ENCODE assay signal across 1 cellular context in the genomic region with DNA sequence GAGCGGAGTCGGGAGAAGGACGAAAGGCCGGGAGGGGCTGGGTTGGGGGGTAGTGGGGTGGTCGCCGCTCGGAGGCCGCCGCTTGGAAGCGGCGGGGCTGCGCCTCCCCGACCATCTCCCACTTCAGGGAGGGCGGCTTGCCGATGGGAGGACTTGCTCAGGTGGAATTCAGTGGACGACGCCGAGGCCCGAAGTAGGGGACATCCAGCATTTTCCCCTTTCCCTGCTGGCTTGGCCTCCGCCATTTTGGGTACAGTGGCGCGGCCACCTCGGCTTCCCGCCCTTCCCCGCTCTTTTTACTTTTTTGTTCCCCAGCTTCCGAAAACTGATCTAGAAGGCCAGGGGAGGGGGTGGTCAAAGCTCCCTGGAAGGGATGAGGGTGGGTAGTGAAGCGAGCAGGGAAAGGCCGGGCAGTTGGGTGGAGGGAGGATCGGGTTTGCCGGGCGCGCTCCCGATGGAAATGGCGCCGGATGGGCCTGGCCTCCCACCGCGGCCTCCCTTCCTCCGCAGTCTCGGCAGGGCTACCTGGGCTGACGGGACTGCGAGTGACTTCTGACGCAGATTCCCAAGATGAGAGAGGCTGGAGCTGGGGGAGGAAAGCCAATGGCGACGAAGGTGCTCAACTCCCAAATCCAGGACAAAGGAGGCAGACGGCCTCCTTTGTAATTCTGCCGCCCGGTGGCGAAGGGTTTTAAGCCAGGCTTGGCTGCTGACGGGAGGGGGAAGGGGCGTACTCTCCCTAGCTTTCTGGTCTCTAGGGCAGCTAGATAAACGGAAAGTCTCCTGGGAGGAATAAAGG.
A peak's percentile ranks its signal among the peaks of the same experiment; 100 is the strongest.
TF ChIP-seq lines count a peak whose summit lies in the region.

A gene (minus strand): TSS at position 670 of the 799 bp plus-strand sequence. CDS start 26,084 bp downstream, outside the sequence.

TF ChIP-seq in K562, 482 proteins besides CTCF, POLR2A, EP300 and RAD21 (continued from another document and continues in another):
- TF ChIP-seq, protein P1, sequence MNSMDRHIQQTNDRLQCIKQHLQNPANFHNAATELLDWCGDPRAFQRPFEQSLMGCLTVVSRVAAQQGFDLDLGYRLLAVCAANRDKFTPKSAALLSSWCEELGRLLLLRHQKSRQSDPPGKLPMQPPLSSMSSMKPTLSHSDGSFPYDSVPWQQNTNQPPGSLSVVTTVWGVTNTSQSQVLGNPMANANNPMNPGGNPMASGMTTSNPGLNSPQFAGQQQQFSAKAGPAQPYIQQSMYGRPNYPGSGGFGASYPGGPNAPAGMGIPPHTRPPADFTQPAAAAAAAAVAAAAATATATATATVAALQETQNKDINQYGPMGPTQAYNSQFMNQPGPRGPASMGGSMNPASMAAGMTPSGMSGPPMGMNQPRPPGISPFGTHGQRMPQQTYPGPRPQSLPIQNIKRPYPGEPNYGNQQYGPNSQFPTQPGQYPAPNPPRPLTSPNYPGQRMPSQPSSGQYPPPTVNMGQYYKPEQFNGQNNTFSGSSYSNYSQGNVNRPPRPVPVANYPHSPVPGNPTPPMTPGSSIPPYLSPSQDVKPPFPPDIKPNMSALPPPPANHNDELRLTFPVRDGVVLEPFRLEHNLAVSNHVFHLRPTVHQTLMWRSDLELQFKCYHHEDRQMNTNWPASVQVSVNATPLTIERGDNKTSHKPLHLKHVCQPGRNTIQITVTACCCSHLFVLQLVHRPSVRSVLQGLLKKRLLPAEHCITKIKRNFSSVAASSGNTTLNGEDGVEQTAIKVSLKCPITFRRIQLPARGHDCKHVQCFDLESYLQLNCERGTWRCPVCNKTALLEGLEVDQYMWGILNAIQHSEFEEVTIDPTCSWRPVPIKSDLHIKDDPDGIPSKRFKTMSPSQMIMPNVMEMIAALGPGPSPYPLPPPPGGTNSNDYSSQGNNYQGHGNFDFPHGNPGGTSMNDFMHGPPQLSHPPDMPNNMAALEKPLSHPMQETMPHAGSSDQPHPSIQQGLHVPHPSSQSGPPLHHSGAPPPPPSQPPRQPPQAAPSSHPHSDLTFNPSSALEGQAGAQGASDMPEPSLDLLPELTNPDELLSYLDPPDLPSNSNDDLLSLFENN (IDR thresholded peaks at IDR 0.05; ENCODE audit: low read depth in 2 of 2, low read length in 2 of 2), result peak in 1 of 2 experiments; percentile 78; a peak in 2 of 4 replicates
- TF ChIP-seq, protein P2, sequence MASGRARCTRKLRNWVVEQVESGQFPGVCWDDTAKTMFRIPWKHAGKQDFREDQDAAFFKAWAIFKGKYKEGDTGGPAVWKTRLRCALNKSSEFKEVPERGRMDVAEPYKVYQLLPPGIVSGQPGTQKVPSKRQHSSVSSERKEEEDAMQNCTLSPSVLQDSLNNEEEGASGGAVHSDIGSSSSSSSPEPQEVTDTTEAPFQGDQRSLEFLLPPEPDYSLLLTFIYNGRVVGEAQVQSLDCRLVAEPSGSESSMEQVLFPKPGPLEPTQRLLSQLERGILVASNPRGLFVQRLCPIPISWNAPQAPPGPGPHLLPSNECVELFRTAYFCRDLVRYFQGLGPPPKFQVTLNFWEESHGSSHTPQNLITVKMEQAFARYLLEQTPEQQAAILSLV (tag; IDR thresholded peaks at IDR 0.05), result no peak
- TF ChIP-seq BRCA1 (IDR thresholded peaks at IDR 0.05) (no peak), BRCA1 (CRISPR knock-in tag; IDR thresholded peaks at IDR 0.05) (peak; percentile 76; the same call in 1 of the 2 replicates), SAFB2 (IDR thresholded peaks at IDR 0.05; ENCODE audit: borderline replicate concordance, low read depth, low read length, severe bottlenecking) (no peak), TAF9B (IDR thresholded peaks at IDR 0.05; ENCODE audit: partially characterized antibody) (peak; percentile 60), L3MBTL2 (IDR thresholded peaks at IDR 0.05) (no peak), FOXA3 (CRISPR knock-in tag; conservative IDR thresholded peaks at IDR 0.05 in 1 of 2, IDR thresholded peaks at IDR 0.05 in 1 of 2) (no peak; a peak in 1 of 4 replicates), MAFG (tag; conservative IDR thresholded peaks at IDR 0.05) (no peak), LEF1 (IDR thresholded peaks at IDR 0.05) (peak; percentile 3; the same call in 1 of the 2 replicates), RFX1 (IDR thresholded peaks at IDR 0.05) (peak; percentile 45; the same call in 1 of the 2 replicates), CTBP1 (IDR thresholded peaks at IDR 0.05; ENCODE audit: borderline replicate concordance) (peak; percentile 57; the same call in 1 of the 2 replicates), HIVEP1 (CRISPR knock-in tag; IDR thresholded peaks at IDR 0.05) (peak; percentile 10; the same call in 1 of the 2 replicates), NR4A1 (CRISPR knock-in tag; IDR thresholded peaks at IDR 0.05) (no peak), NR4A1 (tag; IDR thresholded peaks at IDR 0.05) (peak; percentile 35; the same call in 1 of the 2 replicates), MTF1 (CRISPR knock-in tag; IDR thresholded peaks at IDR 0.05; ENCODE audit: borderline replicate concordance) (0 out of 2 replicates have a peak, but pooled peaks have one; percentile 37), FOS (IDR thresholded peaks at IDR 0.05; ENCODE audit: extremely low read depth, insufficient read length) (no peak), BHLHE40 (IDR thresholded peaks at IDR 0.05; ENCODE audit: low read length) (peak; percentile 52; the same call in 1 of the 2 replicates), ARNT (IDR thresholded peaks at IDR 0.05) (no peak; a peak in 1 of 4 replicates), NCOR1 (IDR thresholded peaks at IDR 0.05) (peak; percentile 46; the same call in 1 of the 2 replicates), CREB1 (IDR thresholded peaks at IDR 0.05) (0 out of 2 replicates have a peak, but pooled peaks have one; percentile 20), CREB1 (CRISPR knock-in tag; IDR thresholded peaks at IDR 0.05) (peak; percentile 37; the same call in 1 of the 2 replicates), HSF4 (CRISPR knock-in tag; IDR thresholded peaks at IDR 0.05; ENCODE audit: borderline replicate concordance) (no peak), GTF2A2 (tag; IDR thresholded peaks at IDR 0.05) (peak; percentile 46), SREBF2 (CRISPR knock-in tag; IDR thresholded peaks at IDR 0.05) (no peak), JUN (IDR thresholded peaks at IDR 0.05; ENCODE audit: borderline replicate concordance, low read depth, low read length) (no peak; the same call in 1 of the 2 replicates), JUN (CRISPR knock-in tag; IDR thresholded peaks at IDR 0.05; ENCODE audit: borderline replicate concordance) (peak; percentile 84; the same call in 1 of the 2 replicates), RFX7 (CRISPR knock-in tag; IDR thresholded peaks at IDR 0.05) (0 out of 2 replicates have a peak, but pooled peaks have one; percentile 4), ZNF143 (CRISPR knock-in tag; IDR thresholded peaks at IDR 0.05) (peak; percentile 19; the same call in 1 of the 2 replicates), CSDE1 (IDR thresholded peaks at IDR 0.05) (peak in 1 of 2 experiments; percentile 63; a peak in 2 of 4 replicates), TCF7L2 (IDR thresholded peaks at IDR 0.05; ENCODE audit: low read depth, low read length) (no peak), ZNF76 (CRISPR knock-in tag; IDR thresholded peaks at IDR 0.05; ENCODE audit: borderline replicate concordance) (peak; percentile 76; the same call in 1 of the 2 replicates)
- TF ChIP-seq, protein P3, sequence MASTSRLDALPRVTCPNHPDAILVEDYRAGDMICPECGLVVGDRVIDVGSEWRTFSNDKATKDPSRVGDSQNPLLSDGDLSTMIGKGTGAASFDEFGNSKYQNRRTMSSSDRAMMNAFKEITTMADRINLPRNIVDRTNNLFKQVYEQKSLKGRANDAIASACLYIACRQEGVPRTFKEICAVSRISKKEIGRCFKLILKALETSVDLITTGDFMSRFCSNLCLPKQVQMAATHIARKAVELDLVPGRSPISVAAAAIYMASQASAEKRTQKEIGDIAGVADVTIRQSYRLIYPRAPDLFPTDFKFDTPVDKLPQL (IDR thresholded peaks at IDR 0.05; ENCODE audit: extremely low read depth, insufficient read length), result no peak
- TF ChIP-seq, protein P4, sequence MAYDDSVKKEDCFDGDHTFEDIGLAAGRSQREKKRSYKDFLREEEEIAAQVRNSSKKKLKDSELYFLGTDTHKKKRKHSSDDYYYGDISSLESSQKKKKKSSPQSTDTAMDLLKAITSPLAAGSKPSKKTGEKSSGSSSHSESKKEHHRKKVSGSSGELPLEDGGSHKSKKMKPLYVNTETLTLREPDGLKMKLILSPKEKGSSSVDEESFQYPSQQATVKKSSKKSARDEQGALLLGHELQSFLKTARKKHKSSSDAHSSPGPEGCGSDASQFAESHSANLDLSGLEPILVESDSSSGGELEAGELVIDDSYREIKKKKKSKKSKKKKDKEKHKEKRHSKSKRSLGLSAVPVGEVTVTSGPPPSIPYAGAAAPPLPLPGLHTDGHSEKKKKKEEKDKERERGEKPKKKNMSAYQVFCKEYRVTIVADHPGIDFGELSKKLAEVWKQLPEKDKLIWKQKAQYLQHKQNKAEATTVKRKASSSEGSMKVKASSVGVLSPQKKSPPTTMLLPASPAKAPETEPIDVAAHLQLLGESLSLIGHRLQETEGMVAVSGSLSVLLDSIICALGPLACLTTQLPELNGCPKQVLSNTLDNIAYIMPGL (CRISPR knock-in tag; IDR thresholded peaks at IDR 0.05), result no peak
- TF ChIP-seq, protein P5, sequence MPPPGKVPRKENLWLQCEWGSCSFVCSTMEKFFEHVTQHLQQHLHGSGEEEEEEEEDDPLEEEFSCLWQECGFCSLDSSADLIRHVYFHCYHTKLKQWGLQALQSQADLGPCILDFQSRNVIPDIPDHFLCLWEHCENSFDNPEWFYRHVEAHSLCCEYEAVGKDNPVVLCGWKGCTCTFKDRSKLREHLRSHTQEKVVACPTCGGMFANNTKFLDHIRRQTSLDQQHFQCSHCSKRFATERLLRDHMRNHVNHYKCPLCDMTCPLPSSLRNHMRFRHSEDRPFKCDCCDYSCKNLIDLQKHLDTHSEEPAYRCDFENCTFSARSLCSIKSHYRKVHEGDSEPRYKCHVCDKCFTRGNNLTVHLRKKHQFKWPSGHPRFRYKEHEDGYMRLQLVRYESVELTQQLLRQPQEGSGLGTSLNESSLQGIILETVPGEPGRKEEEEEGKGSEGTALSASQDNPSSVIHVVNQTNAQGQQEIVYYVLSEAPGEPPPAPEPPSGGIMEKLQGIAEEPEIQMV (tag; conservative IDR thresholded peaks at IDR 0.05; ENCODE audit: low read depth), result no peak
- TF ChIP-seq, protein P6, sequence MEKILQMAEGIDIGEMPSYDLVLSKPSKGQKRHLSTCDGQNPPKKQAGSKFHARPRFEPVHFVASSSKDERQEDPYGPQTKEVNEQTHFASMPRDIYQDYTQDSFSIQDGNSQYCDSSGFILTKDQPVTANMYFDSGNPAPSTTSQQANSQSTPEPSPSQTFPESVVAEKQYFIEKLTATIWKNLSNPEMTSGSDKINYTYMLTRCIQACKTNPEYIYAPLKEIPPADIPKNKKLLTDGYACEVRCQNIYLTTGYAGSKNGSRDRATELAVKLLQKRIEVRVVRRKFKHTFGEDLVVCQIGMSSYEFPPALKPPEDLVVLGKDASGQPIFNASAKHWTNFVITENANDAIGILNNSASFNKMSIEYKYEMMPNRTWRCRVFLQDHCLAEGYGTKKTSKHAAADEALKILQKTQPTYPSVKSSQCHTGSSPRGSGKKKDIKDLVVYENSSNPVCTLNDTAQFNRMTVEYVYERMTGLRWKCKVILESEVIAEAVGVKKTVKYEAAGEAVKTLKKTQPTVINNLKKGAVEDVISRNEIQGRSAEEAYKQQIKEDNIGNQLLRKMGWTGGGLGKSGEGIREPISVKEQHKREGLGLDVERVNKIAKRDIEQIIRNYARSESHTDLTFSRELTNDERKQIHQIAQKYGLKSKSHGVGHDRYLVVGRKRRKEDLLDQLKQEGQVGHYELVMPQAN (IDR thresholded peaks at IDR 0.05; ENCODE audit: borderline replicate concordance), result peak; percentile 68
- TF ChIP-seq, protein P7, sequence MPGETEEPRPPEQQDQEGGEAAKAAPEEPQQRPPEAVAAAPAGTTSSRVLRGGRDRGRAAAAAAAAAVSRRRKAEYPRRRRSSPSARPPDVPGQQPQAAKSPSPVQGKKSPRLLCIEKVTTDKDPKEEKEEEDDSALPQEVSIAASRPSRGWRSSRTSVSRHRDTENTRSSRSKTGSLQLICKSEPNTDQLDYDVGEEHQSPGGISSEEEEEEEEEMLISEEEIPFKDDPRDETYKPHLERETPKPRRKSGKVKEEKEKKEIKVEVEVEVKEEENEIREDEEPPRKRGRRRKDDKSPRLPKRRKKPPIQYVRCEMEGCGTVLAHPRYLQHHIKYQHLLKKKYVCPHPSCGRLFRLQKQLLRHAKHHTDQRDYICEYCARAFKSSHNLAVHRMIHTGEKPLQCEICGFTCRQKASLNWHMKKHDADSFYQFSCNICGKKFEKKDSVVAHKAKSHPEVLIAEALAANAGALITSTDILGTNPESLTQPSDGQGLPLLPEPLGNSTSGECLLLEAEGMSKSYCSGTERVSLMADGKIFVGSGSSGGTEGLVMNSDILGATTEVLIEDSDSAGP (CRISPR knock-in tag; IDR thresholded peaks at IDR 0.05), result no peak; the same call in 1 of the 2 replicates
- TF ChIP-seq, protein P8, sequence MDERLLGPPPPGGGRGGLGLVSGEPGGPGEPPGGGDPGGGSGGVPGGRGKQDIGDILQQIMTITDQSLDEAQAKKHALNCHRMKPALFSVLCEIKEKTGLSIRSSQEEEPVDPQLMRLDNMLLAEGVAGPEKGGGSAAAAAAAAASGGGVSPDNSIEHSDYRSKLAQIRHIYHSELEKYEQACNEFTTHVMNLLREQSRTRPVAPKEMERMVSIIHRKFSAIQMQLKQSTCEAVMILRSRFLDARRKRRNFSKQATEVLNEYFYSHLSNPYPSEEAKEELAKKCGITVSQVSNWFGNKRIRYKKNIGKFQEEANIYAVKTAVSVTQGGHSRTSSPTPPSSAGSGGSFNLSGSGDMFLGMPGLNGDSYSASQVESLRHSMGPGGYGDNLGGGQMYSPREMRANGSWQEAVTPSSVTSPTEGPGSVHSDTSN (CRISPR knock-in tag; IDR thresholded peaks at IDR 0.05; ENCODE audit: low read depth), result no peak
- TF ChIP-seq, protein P8 (tag; conservative IDR thresholded peaks at IDR 0.05; ENCODE audit: low read depth), result 0 out of 2 replicates have a peak, but pooled peaks have one; percentile 6
- TF ChIP-seq, protein P9, sequence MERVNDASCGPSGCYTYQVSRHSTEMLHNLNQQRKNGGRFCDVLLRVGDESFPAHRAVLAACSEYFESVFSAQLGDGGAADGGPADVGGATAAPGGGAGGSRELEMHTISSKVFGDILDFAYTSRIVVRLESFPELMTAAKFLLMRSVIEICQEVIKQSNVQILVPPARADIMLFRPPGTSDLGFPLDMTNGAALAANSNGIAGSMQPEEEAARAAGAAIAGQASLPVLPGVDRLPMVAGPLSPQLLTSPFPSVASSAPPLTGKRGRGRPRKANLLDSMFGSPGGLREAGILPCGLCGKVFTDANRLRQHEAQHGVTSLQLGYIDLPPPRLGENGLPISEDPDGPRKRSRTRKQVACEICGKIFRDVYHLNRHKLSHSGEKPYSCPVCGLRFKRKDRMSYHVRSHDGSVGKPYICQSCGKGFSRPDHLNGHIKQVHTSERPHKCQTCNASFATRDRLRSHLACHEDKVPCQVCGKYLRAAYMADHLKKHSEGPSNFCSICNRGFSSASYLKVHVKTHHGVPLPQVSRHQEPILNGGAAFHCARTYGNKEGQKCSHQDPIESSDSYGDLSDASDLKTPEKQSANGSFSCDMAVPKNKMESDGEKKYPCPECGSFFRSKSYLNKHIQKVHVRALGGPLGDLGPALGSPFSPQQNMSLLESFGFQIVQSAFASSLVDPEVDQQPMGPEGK (CRISPR knock-in tag; IDR thresholded peaks at IDR 0.05; ENCODE audit: borderline replicate concordance), result no peak
